ENCODE assay signal across 20 cellular contexts in the genomic region with DNA sequence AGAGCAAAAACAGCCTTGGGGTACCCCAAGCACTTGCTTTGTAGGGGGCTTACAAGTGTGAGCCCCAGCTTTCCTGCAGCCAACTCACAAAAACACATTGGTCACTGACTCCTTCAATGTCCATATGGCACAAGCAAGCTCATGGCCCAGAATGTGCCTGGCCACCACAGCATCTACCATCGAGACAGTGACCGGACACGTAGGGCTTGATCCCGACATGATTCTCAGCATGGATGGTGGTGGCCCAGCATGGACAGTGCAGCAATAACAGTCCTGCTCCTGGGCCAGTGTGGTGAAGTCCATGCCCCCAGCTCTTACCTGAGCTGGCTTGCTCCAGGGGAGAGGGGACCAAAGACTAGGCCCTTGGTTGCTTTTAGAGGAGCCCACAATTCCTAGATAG. TPM values are rescaled to one million over a fixed set of nuclear protein-coding genes. Genes with fewer than 3 reads are reported as not detected.
DNase-seq lines count a peak whose midpoint lies in the region; ATAC-seq, FAIRE-seq and TF ChIP-seq lines count a peak whose summit lies in the region.
"Had no signal": no experiment of that assay in that cellular context is flagged by ENCODE, and none has a peak within 500 bp of the region (broad histone marks: within the 10 kb centered on the region; RNA-seq: fewer than 3 reads in every experiment).

No MANE protein-coding gene starts in this region.

- H3K27me3 Mint-ChIP-seq in glutamatergic neuron (ENCODE audit: unreplicated experiment) = peaks cover 3% of the 10 kb centered on the region
- H3K27me3 Mint-ChIP-seq: B cell; CD4-positive, alpha-beta memory T cell had no signal

- dilution Hi-C loops in IMR-90 (cut with HindIII; ENCODE audit: low sequenced_read_pairs, unreplicated experiment) = no loop called here

- H3K27ac Mint-ChIP-seq in glutamatergic neuron (ENCODE audit: unreplicated experiment) = no peak overlapping the region
- H3K27ac Mint-ChIP-seq: B cell had no signal

- TF ChIP-seq RAD21 in IMR-90 (IDR thresholded peaks at IDR 0.05; ENCODE audit: low read length) = no peak
- no peak for TF ChIP-seq RAD21 in K562 (CRISPR knock-in tag; conservative IDR thresholded peaks at IDR 0.05 in 1 of 2, IDR thresholded peaks at IDR 0.05 in 1 of 2)

- in situ Hi-C loops in IMR-90 (cut with MboI; ENCODE audit: low sequenced_read_pairs) = no loop called here
- in situ Hi-C loops in K562 (cut with MboI) = no loop called here

- no peak for DNase-seq in IMR-90
- no peak for DNase-seq in K562 (ENCODE audit: extremely low read depth in 1 of 4, low spot score in 3 of 4)
- peak in 2 of 3 donors; percentile 12 to 19 for DNase-seq in mucosa of descending colon
- no peak for DNase-seq in glutamatergic neuron
- DNase-seq in aorta = no peak
- no peak for DNase-seq in putamen (ENCODE audit: low spot score)
- DNase-seq: CD4-positive, alpha-beta memory T cell; COR-L47; DMS153; DMS79 treated with DMSO at 0.1 percent for 48 hours; EL had no signal

- H2BK5ac ChIP-seq in IMR-90 (ENCODE audit: low read depth, low read length, poor library complexity, severe bottlenecking) = no peak overlapping the region

- peaks cover 23 to 32% of the 10 kb centered on the region in 2 experiments for H3K79me1 ChIP-seq in IMR-90 (ENCODE audit: low read depth in 1 of 2, low read length in 2 of 2)

- no peak overlapping the region for H3K56ac ChIP-seq in IMR-90 (ENCODE audit: extremely low read depth, insufficient read depth, low read length)

- CTCF ChIA-PET in IMR-90 (lab: Yijun Ruan, JAX) = no interaction called here
- CTCF ChIA-PET in K562 (lab: Yijun Ruan, JAX; ENCODE audit: low intra/inter-chr PET ratio) = no interaction called here

- H3K9me1 ChIP-seq in IMR-90 (ENCODE audit: insufficient read depth, low read length) = peaks cover 12% of the 10 kb centered on the region; the same call in 1 of the 2 replicates
- H3K9me1 ChIP-seq in K562 (ENCODE audit: control insufficient read depth, insufficient read depth, low read length) = no peaks in the 10 kb centered on the region

- H3K36me3 ChIP-seq in BLaER1 = peaks cover 99% of the 10 kb centered on the region
- peaks cover 59% of the 10 kb centered on the region for H3K36me3 ChIP-seq in IMR-90 (ENCODE audit: control insufficient read depth, insufficient read depth, low read length)
- peaks cover 81% of the 10 kb centered on the region for H3K36me3 ChIP-seq in K562 (ENCODE audit: control insufficient read depth, insufficient read depth, low read length)
- H3K36me3 ChIP-seq in mucosa of descending colon (ENCODE audit: low read depth) = peaks cover 6% of the 10 kb centered on the region
- H3K36me3 ChIP-seq in aorta (ENCODE audit: control insufficient read depth in 1 of 2, insufficient read depth in 2 of 2, low read length in 1 of 2) = peaks cover 3 to 14% of the 10 kb centered on the region in 2 donors

- H3K4me1 ChIP-seq in BLaER1 (peaks cover 30% of the 10 kb centered on the region), IMR-90 (ENCODE audit: control insufficient read depth, insufficient read depth, low read length) (peaks cover 4% of the 10 kb centered on the region; the same call in 1 of the 2 replicates), K562 (replicated peaks in 1 of 2; ENCODE audit: control insufficient read depth in 2 of 2, insufficient read depth in 2 of 2, low read length in 2 of 2) (peaks cover 4 to 10% of the 10 kb centered on the region in 2 experiments; a peak in 4 of 5 replicates), mucosa of descending colon (ENCODE audit: low read depth) (peaks cover 5% of the 10 kb centered on the region), aorta (ENCODE audit: control insufficient read depth in 1 of 2, insufficient read depth in 2 of 2, low read length in 2 of 2) (peaks cover 0 to 4% of the 10 kb centered on the region in 2 donors)

- ATAC-seq in IMR-90 (ENCODE audit: low read depth) = no peak
- ATAC-seq in K562 = no peak
- no peak for ATAC-seq in mucosa of descending colon
- no peak for ATAC-seq in aorta (ENCODE audit: low FRiP score)

- H3K79me2 ChIP-seq in K562 (ENCODE audit: control insufficient read depth, insufficient read depth, low read length) = peaks cover 14% of the 10 kb centered on the region

- no peak overlapping the region for H3K23ac ChIP-seq in IMR-90 (ENCODE audit: low read depth, low read length)

- no peak overlapping the region for H2BK120ac ChIP-seq in IMR-90 (ENCODE audit: low read depth, low read length)

- H2BK15ac ChIP-seq in IMR-90 (ENCODE audit: low read depth, low read length) = no peak overlapping the region

- intact Hi-C loops in IMR-90 (cut with micrococcal nuclease) = no loop called here
- intact Hi-C loops in K562 (cut with micrococcal nuclease) = no loop called here
- intact Hi-C loops in mucosa of descending colon (cut with DNase I, micrococcal nuclease) = no loop called here
- intact Hi-C loops in aorta (cut with DNase I) = no loop called here

- no peak overlapping the region for H3K4ac ChIP-seq in IMR-90 (ENCODE audit: low read depth, low read length)

- POLR2A ChIA-PET in IMR-90 (lab: Charles Lee; ENCODE audit: unreplicated experiment) = no interaction called here
- POLR2A ChIA-PET in K562 (lab: Yijun Ruan, JAX) = interaction anchor here (0.6 to 1.0 kb wide), 2 partner anchors 14 to 49 kb away, joined by 3 to 6 read pairs; partner anchors contain the start of gene RCCD1

- no peak overlapping the region for H2BK20ac ChIP-seq in IMR-90 (ENCODE audit: low read depth, low read length)

- H3K4me3 ChIP-seq in BLaER1 = no peak overlapping the region
- no peak overlapping the region for H3K4me3 ChIP-seq in IMR-90 (ENCODE audit: insufficient read depth, low read depth, low read length)
- no peak overlapping the region for H3K4me3 ChIP-seq in K562
- H3K4me3 ChIP-seq in mucosa of descending colon = no peak overlapping the region
- H3K4me3 ChIP-seq in aorta (ENCODE audit: low read length in 2 of 2) = no peak overlapping the region
- H3K4me3 ChIP-seq: HAP-1 had no signal

- TF ChIP-seq EP300 in K562 (IDR thresholded peaks at IDR 0.05; ENCODE audit: low read length) = no peak

- no peak overlapping the region for H4K5ac ChIP-seq in IMR-90 (ENCODE audit: low read depth, low read length)

- no peak overlapping the region for H3K18ac ChIP-seq in IMR-90 (ENCODE audit: low read depth, low read length)

- H3K27ac ChIP-seq in BLaER1 (no peak overlapping the region), IMR-90 (ENCODE audit: insufficient read depth, low read length) (no peak overlapping the region), K562 (ENCODE audit: extremely low read depth, low read depth, low read length) (no peak overlapping the region), aorta (ENCODE audit: low read depth in 1 of 2, low read length in 2 of 2) (no peak overlapping the region)
- H3K27ac ChIP-seq: C4-2B had no signal

- H2AK9ac ChIP-seq in IMR-90 (replicated peaks; ENCODE audit: low read depth, low read length, poor library complexity) = no peak overlapping the region

- H3K36me3 Mint-ChIP-seq in glutamatergic neuron (ENCODE audit: unreplicated experiment) = no peaks in the 10 kb centered on the region

- H4K91ac ChIP-seq in IMR-90 (ENCODE audit: insufficient read depth, low read depth, low read length) = no peak overlapping the region

- no peaks in the 10 kb centered on the region for H3K9me3 Mint-ChIP-seq in glutamatergic neuron (ENCODE audit: unreplicated experiment)

- H3K4me2 ChIP-seq in BLaER1 = no peak overlapping the region
- H3K4me2 ChIP-seq in IMR-90 (ENCODE audit: low read depth, low read length) = no peak overlapping the region
- no peak overlapping the region for H3K4me2 ChIP-seq in K562 (ENCODE audit: insufficient read depth, low read length)

- no peak overlapping the region for H2AK5ac ChIP-seq in IMR-90 (ENCODE audit: low read depth, low read length)

- no peak for FAIRE-seq in K562 (lab: Jason Lieb, UNC)
- FAIRE-seq: A204.1, D721Med, G401.6, GM12892, H1 had no signal

- H3K4me3 Mint-ChIP-seq in glutamatergic neuron (ENCODE audit: unreplicated experiment) = no peak overlapping the region
- H3K4me3 Mint-ChIP-seq: B cell; CD4-positive, alpha-beta memory T cell had no signal

- H3K14ac ChIP-seq in IMR-90 (replicated peaks; ENCODE audit: low read depth, low read length) = no peak overlapping the region

- peaks cover 5% of the 10 kb centered on the region for H3K4me1 Mint-ChIP-seq in glutamatergic neuron (ENCODE audit: low read depth, unreplicated experiment)

- no peaks in the 10 kb centered on the region for H3K9me3 ChIP-seq in BLaER1
- H3K9me3 ChIP-seq in IMR-90 (ENCODE audit: control insufficient read depth, insufficient read depth, low read length) = no peaks in the 10 kb centered on the region
- no peaks in the 10 kb centered on the region for H3K9me3 ChIP-seq in K562 (replicated peaks; ENCODE audit: control insufficient read depth, insufficient read depth, low read depth, low read length)
- no peaks in the 10 kb centered on the region for H3K9me3 ChIP-seq in mucosa of descending colon
- no peaks in the 10 kb centered on the region for H3K9me3 ChIP-seq in aorta (ENCODE audit: control insufficient read depth, low read length)
- H3K9me3 ChIP-seq: HAP-1 had no signal

- H3K9ac ChIP-seq in BLaER1 (0 out of 2 replicates have a peak overlapping the region, but pooled peaks have one; percentile 12), IMR-90 (ENCODE audit: low read depth, low read length) (no peak overlapping the region), K562 (ENCODE audit: insufficient read depth in 1 of 2, low read depth in 2 of 2, low read length in 2 of 2) (peak overlapping the region in 1 of 2 experiments; percentile 79; a peak in 2 of 4 replicates)

- BruUV-seq in IMR-90 (replicated peaks; lab: Mats Ljungman, UMichigan) (no TSS peak), K562 (replicated peaks; lab: Mats Ljungman, UMichigan) (TSS peak; percentile 15)

- H4K20me1 ChIP-seq in BLaER1 (peaks cover 14% of the 10 kb centered on the region), IMR-90 (ENCODE audit: insufficient read depth, low read length) (peaks cover 3% of the 10 kb centered on the region; the same call in 1 of the 2 replicates), K562 (replicated peaks; ENCODE audit: control insufficient read depth, insufficient read depth, low read length) (no peaks in the 10 kb centered on the region)

- H2AFZ ChIP-seq in IMR-90 (replicated peaks; ENCODE audit: low read length, poor library complexity) = peak overlapping the region; percentile 41
- no peak overlapping the region for H2AFZ ChIP-seq in K562 (ENCODE audit: low read depth, low read length)

- WGBS in IMR-90 (ENCODE audit: extremely low coverage in 2 of 2, insufficient read length in 1 of 2), 2 experiments = 96% methylated on average over 4 of the region's 4 CpGs; no CpG with 5 or more reads in 1 of the 2 experiments
- 93% methylated on average over 4 of the region's 4 CpGs for WGBS in K562 (ENCODE audit: insufficient coverage, low coverage, missing lambda C conversion rate)
- WGBS in aorta, 2 donors = 97 to 99% methylated on average over 4 of the region's 4 CpGs

- TF ChIP-seq CTCF in IMR-90 (conservative IDR thresholded peaks at IDR 0.05; ENCODE audit: low read depth, low read length) (no peak), K562 (IDR thresholded peaks at IDR 0.05 in 2 of 3, conservative IDR thresholded peaks at IDR 0.05 in 1 of 3; ENCODE audit: insufficient read depth in 2 of 3, low read depth in 1 of 3, low read length in 3 of 3) (no peak), mucosa of descending colon (IDR thresholded peaks at IDR 0.05) (no peak), glutamatergic neuron (IDR thresholded peaks at IDR 0.05; ENCODE audit: partially characterized antibody, unreplicated experiment) (no peak)

- H3K27me3 ChIP-seq in BLaER1 = no peaks in the 10 kb centered on the region
- H3K27me3 ChIP-seq in IMR-90 (ENCODE audit: control insufficient read depth, insufficient read depth, low read length) = no peaks in the 10 kb centered on the region
- no peaks in the 10 kb centered on the region for H3K27me3 ChIP-seq in K562 (ENCODE audit: control insufficient read depth in 2 of 2, insufficient read depth in 2 of 2, low read length in 2 of 2)
- H3K27me3 ChIP-seq in aorta (ENCODE audit: control insufficient read depth in 1 of 2, insufficient read depth in 2 of 2, low read length in 1 of 2) = no peaks in the 10 kb centered on the region

- H4K8ac ChIP-seq in IMR-90 (ENCODE audit: low read depth in 2 of 2, low read length in 2 of 2) = no peak overlapping the region

- no peak for TF ChIP-seq POLR2A in IMR-90 (IDR thresholded peaks at IDR 0.05; ENCODE audit: low read depth, low read length)
- no peak for TF ChIP-seq POLR2A in K562 (conservative IDR thresholded peaks at IDR 0.05)

RNA-seq across cellular contexts. Expression of gene UNC45A, which starts 6.0 kb away (rescaled TPM):
- 85.3 and 100 TPM in 2 replicates for total RNA-seq in IMR-90 (2012; rRNA removed)
- polyA plus RNA-seq in IMR-90 (2012; rRNA removed) = 68.9 and 77.5 TPM in 2 replicates
- 58.6 and 77.5 TPM in 2 replicates for polyA plus RNA-seq in IMR-90 (2012; cell fraction: cytosol; rRNA removed)
- 120 and 174 TPM in 2 replicates for polyA plus RNA-seq in IMR-90 (2012; cell fraction: nucleus; rRNA removed; ENCODE audit: low replicate concordance)
- 131 and 331 TPM in 2 replicates for total RNA-seq in K562 (2011; cell fraction: chromatin; rRNA removed; ENCODE audit: low replicate concordance)
- total RNA-seq in K562 (2011; cell fraction: nucleolus; rRNA removed) = 205 and 228 TPM in 2 replicates
- total RNA-seq in K562 (2011; cell fraction: nucleoplasm; rRNA removed) = 113 and 152 TPM in 2 replicates
- total RNA-seq in K562 (2014; rRNA removed) = 59.8 and 65.2 TPM in 2 replicates
- total RNA-seq in K562 (2014; rRNA removed; fragmentation: Illumina TruSeq; extraction: Trizol) = 19.2 and 22.6 TPM in 2 replicates
- total RNA-seq in K562 (2015; rRNA removed; fragmentation: Illumina TruSeq; extraction: Trizol) = 47.7 and 52.5 TPM in 2 replicates
- total RNA-seq in K562 (2021) = 79.0 and 79.3 TPM in 2 replicates
- 43.7 and 56.7 TPM in 2 replicates for polyA plus RNA-seq in K562 (2011; rRNA removed)
- polyA plus RNA-seq in K562 (2011; cell fraction: cytosol; rRNA removed) = 46.7 and 62.9 TPM in 2 replicates
- polyA plus RNA-seq in K562 (2011; cell fraction: nucleus; rRNA removed) = 163 and 164 TPM in 2 replicates
- 75.1 and 75.7 TPM in 2 replicates for polyA plus RNA-seq in K562 (2012)
- 35.7 and 46.7 TPM in 2 replicates for polyA plus RNA-seq in K562 (2014; fragmentation: Illumina TruSeq; extraction: Trizol)
- 10 to 100 TPM; 22.4 to 23.1 TPM for polyA plus RNA-seq in K562 (2014; fragmentation: Nextera tagmentation; extraction: Ambion mirVana)
- polyA plus RNA-seq in K562 (2014; rRNA removed) = 54.5 and 55.5 TPM in 2 replicates
- 51.9 and 58.7 TPM in 2 replicates for polyA minus RNA-seq in K562 (2011; rRNA and poly(A)+ RNA removed)
- 50.4 and 51.9 TPM in 2 replicates for polyA minus RNA-seq in K562 (2011; cell fraction: cytosol; rRNA and poly(A)+ RNA removed)
- polyA minus RNA-seq in K562 (2011; cell fraction: nucleus; rRNA and poly(A)+ RNA removed) = 51.0 and 77.4 TPM in 2 replicates
- 10 to 100 TPM; 43.9 to 92.5 (median 54.8) TPM for total RNA-seq in mucosa of descending colon
- total RNA-seq in glutamatergic neuron (ENCODE audit: unreplicated experiment) = 65.1 TPM
- total RNA-seq in aorta = 10 to 100 TPM; 65.5 to 90.1 TPM
- polyA plus RNA-seq in aorta = 10 to 100 TPM; 34.6 to 96.7 TPM

RNA-seq across cellular contexts. Expression of gene HDDC3, which starts 8.7 kb away (rescaled TPM):
- total RNA-seq in IMR-90 (2012; rRNA removed) (7.2 and 7.9 TPM in 2 replicates), K562 (2014; rRNA removed) (54.1 and 64.9 TPM in 2 replicates), K562 (2014; rRNA removed; fragmentation: Illumina TruSeq; extraction: Trizol) (28.2 and 33.0 TPM in 2 replicates), K562 (2015; rRNA removed; fragmentation: Illumina TruSeq; extraction: Trizol) (36.6 and 36.9 TPM in 2 replicates), K562 (2021) (42.6 and 43.0 TPM in 2 replicates), mucosa of descending colon (10 to 100 TPM; 10.7 to 23.4 (median 15.4) TPM), glutamatergic neuron (ENCODE audit: unreplicated experiment) (10.7 TPM), aorta (1 to 10 TPM; 7.3 to 7.7 TPM)
- polyA plus RNA-seq in IMR-90 (2012; rRNA removed) (10.7 and 10.8 TPM in 2 replicates), K562 (2011; rRNA removed) (30.8 and 33.4 TPM in 2 replicates), K562 (2014; fragmentation: Illumina TruSeq; extraction: Trizol) (51.7 and 54.2 TPM in 2 replicates), K562 (2014; fragmentation: Nextera tagmentation; extraction: Ambion mirVana) (10 to 100 TPM; 14.9 to 21.3 TPM), K562 (2014; rRNA removed) (55.8 and 65.8 TPM in 2 replicates), aorta (10 to 100 TPM in 1 of 2 donors, 1 to 10 TPM in 1; 6.5 to 15.3 TPM)
- 13.8 and 14.7 TPM in 2 replicates for polyA plus RNA-seq in IMR-90 (2012; cell fraction: cytosol; rRNA removed)
- polyA plus RNA-seq in IMR-90 (2012; cell fraction: nucleus; rRNA removed; ENCODE audit: low replicate concordance) = 11.7 and 12.4 TPM in 2 replicates
- total RNA-seq in K562 (2011; cell fraction: chromatin; rRNA removed; ENCODE audit: low replicate concordance) = 27.3 and 60.3 TPM in 2 replicates
- total RNA-seq in K562 (2011; cell fraction: nucleolus; rRNA removed) = 59.5 and 62.4 TPM in 2 replicates
- 46.9 and 47.9 TPM in 2 replicates for total RNA-seq in K562 (2011; cell fraction: nucleoplasm; rRNA removed)
- 37.1 and 49.7 TPM in 2 replicates for polyA plus RNA-seq in K562 (2011; cell fraction: cytosol; rRNA removed)
- polyA plus RNA-seq in K562 (2011; cell fraction: nucleus; rRNA removed) = 37.0 and 41.5 TPM in 2 replicates
- polyA plus RNA-seq in K562 (2012) = 29.7 and 31.4 TPM in 2 replicates
- polyA minus RNA-seq in K562 (2011; rRNA and poly(A)+ RNA removed) = 21.5 and 26.2 TPM in 2 replicates
- 10.3 and 15.1 TPM in 2 replicates for polyA minus RNA-seq in K562 (2011; cell fraction: cytosol; rRNA and poly(A)+ RNA removed)
- 28.9 and 44.4 TPM in 2 replicates for polyA minus RNA-seq in K562 (2011; cell fraction: nucleus; rRNA and poly(A)+ RNA removed)

RNA-seq across cellular contexts. Expression of gene RCCD1, which starts 13.6 kb away (rescaled TPM):
- total RNA-seq in IMR-90 (2012; rRNA removed) = 3.9 and 4.4 TPM in 2 replicates
- 9.9 TPM in 2 replicates for polyA plus RNA-seq in IMR-90 (2012; rRNA removed)
- polyA plus RNA-seq in IMR-90 (2012; cell fraction: cytosol; rRNA removed) = 10.6 and 11.0 TPM in 2 replicates
- 36.7 and 43.3 TPM in 2 replicates for polyA plus RNA-seq in IMR-90 (2012; cell fraction: nucleus; rRNA removed; ENCODE audit: low replicate concordance)
- total RNA-seq in K562 (2011; cell fraction: chromatin; rRNA removed; ENCODE audit: low replicate concordance) = 100 and 115 TPM in 2 replicates
- 74.7 and 75.5 TPM in 2 replicates for total RNA-seq in K562 (2011; cell fraction: nucleolus; rRNA removed)
- 86.9 and 97.7 TPM in 2 replicates for total RNA-seq in K562 (2011; cell fraction: nucleoplasm; rRNA removed)
- total RNA-seq in K562 (2014; rRNA removed) = 38.1 and 41.2 TPM in 2 replicates
- total RNA-seq in K562 (2014; rRNA removed; fragmentation: Illumina TruSeq; extraction: Trizol) = 17.0 and 18.0 TPM in 2 replicates
- 16.7 and 23.7 TPM in 2 replicates for total RNA-seq in K562 (2015; rRNA removed; fragmentation: Illumina TruSeq; extraction: Trizol)
- 44.0 and 45.9 TPM in 2 replicates for total RNA-seq in K562 (2021)
- 28.5 and 39.6 TPM in 2 replicates for polyA plus RNA-seq in K562 (2011; rRNA removed)
- polyA plus RNA-seq in K562 (2011; cell fraction: cytosol; rRNA removed) = 17.6 and 22.6 TPM in 2 replicates
- 232 and 244 TPM in 2 replicates for polyA plus RNA-seq in K562 (2011; cell fraction: nucleus; rRNA removed)
- polyA plus RNA-seq in K562 (2012) = 41.3 and 51.9 TPM in 2 replicates
- 22.3 and 24.7 TPM in 2 replicates for polyA plus RNA-seq in K562 (2014; fragmentation: Illumina TruSeq; extraction: Trizol)
- polyA plus RNA-seq in K562 (2014; fragmentation: Nextera tagmentation; extraction: Ambion mirVana) = 10 to 100 TPM; 11.1 to 12.2 TPM
- 45.2 and 51.4 TPM in 2 replicates for polyA plus RNA-seq in K562 (2014; rRNA removed)
- 10.3 and 13.1 TPM in 2 replicates for polyA minus RNA-seq in K562 (2011; rRNA and poly(A)+ RNA removed)
- polyA minus RNA-seq in K562 (2011; cell fraction: cytosol; rRNA and poly(A)+ RNA removed) = 9.4 and 12.6 TPM in 2 replicates
- polyA minus RNA-seq in K562 (2011; cell fraction: nucleus; rRNA and poly(A)+ RNA removed) = 25.3 and 29.9 TPM in 2 replicates
- total RNA-seq in mucosa of descending colon = 10 to 100 TPM; 18.5 to 21.5 (median 20.7) TPM
- 11.5 TPM for total RNA-seq in glutamatergic neuron (ENCODE audit: unreplicated experiment)
- 10 to 100 TPM in 1 of 2 donors, 1 to 10 TPM in 1; 5.9 to 12.3 TPM for total RNA-seq in aorta
- polyA plus RNA-seq in aorta = 1 to 10 TPM; 3.9 to 8.2 TPM

RNA-seq across cellular contexts. Expression of gene MAN2A2, which starts 37.9 kb away (rescaled TPM):
- 3.4 and 6.1 TPM in 2 replicates for total RNA-seq in IMR-90 (2012; rRNA removed)
- polyA plus RNA-seq in IMR-90 (2012; rRNA removed) = 52.5 and 55.5 TPM in 2 replicates
- polyA plus RNA-seq in IMR-90 (2012; cell fraction: cytosol; rRNA removed) = 22.5 and 26.8 TPM in 2 replicates
- 104 and 294 TPM in 2 replicates for polyA plus RNA-seq in IMR-90 (2012; cell fraction: nucleus; rRNA removed; ENCODE audit: low replicate concordance)
- total RNA-seq in K562 (2011; cell fraction: chromatin; rRNA removed; ENCODE audit: low replicate concordance) = 447 and 1,128 TPM in 2 replicates
- total RNA-seq in K562 (2011; cell fraction: nucleolus; rRNA removed) = 692 and 704 TPM in 2 replicates
- 460 and 506 TPM in 2 replicates for total RNA-seq in K562 (2011; cell fraction: nucleoplasm; rRNA removed)
- 35.0 and 53.7 TPM in 2 replicates for total RNA-seq in K562 (2014; rRNA removed)
- total RNA-seq in K562 (2014; rRNA removed; fragmentation: Illumina TruSeq; extraction: Trizol) = 20.6 and 25.0 TPM in 2 replicates
- 43.3 and 43.4 TPM in 2 replicates for total RNA-seq in K562 (2015; rRNA removed; fragmentation: Illumina TruSeq; extraction: Trizol)
- total RNA-seq in K562 (2021) = 116 and 151 TPM in 2 replicates
- polyA plus RNA-seq in K562 (2011; rRNA removed) = 71.7 and 195 TPM in 2 replicates
- polyA plus RNA-seq in K562 (2011; cell fraction: cytosol; rRNA removed) = 119 and 133 TPM in 2 replicates
- polyA plus RNA-seq in K562 (2011; cell fraction: nucleus; rRNA removed) = 1,870 and 1,995 TPM in 2 replicates
- 92.0 and 210 TPM in 2 replicates for polyA plus RNA-seq in K562 (2012)
- 130 and 131 TPM in 2 replicates for polyA plus RNA-seq in K562 (2014; fragmentation: Illumina TruSeq; extraction: Trizol)
- 10 to 100 TPM in 1 of 2 experiments, 1 to 10 TPM in 1; 7.3 to 13.7 TPM for polyA plus RNA-seq in K562 (2014; fragmentation: Nextera tagmentation; extraction: Ambion mirVana)
- 114 and 121 TPM in 2 replicates for polyA plus RNA-seq in K562 (2014; rRNA removed)
- polyA minus RNA-seq in K562 (2011; rRNA and poly(A)+ RNA removed) = 30.7 and 41.4 TPM in 2 replicates
- 71.5 and 84.4 TPM in 2 replicates for polyA minus RNA-seq in K562 (2011; cell fraction: cytosol; rRNA and poly(A)+ RNA removed)
- 264 and 379 TPM in 2 replicates for polyA minus RNA-seq in K562 (2011; cell fraction: nucleus; rRNA and poly(A)+ RNA removed)
- 10 to 100 TPM; 50.9 to 75.8 (median 75.3) TPM for total RNA-seq in mucosa of descending colon
- 81.8 TPM for total RNA-seq in glutamatergic neuron (ENCODE audit: unreplicated experiment)
- 10 to 100 TPM; 56.7 to 82.4 TPM for total RNA-seq in aorta
- polyA plus RNA-seq in aorta = 10 to 100 TPM; 19.2 to 49.2 TPM

RNA-seq across cellular contexts. Expression of gene PRC1, which starts 53.3 kb away (rescaled TPM):
- total RNA-seq in IMR-90 (2012; rRNA removed) (148 and 208 TPM in 2 replicates), K562 (2014; rRNA removed) (226 and 263 TPM in 2 replicates), K562 (2014; rRNA removed; fragmentation: Illumina TruSeq; extraction: Trizol) (201 and 210 TPM in 2 replicates), K562 (2015; rRNA removed; fragmentation: Illumina TruSeq; extraction: Trizol) (223 and 228 TPM in 2 replicates), K562 (2021) (150 and 181 TPM in 2 replicates), mucosa of descending colon (10 to 100 TPM; 10.9 to 41.0 (median 12.3) TPM), glutamatergic neuron (ENCODE audit: unreplicated experiment) (42.5 TPM), aorta (1 to 10 TPM; 7.7 to 8.1 TPM)
- polyA plus RNA-seq in IMR-90 (2012; rRNA removed) (131 and 132 TPM in 2 replicates), K562 (2011; rRNA removed) (391 and 460 TPM in 2 replicates), K562 (2014; fragmentation: Illumina TruSeq; extraction: Trizol) (248 and 284 TPM in 2 replicates), K562 (2014; fragmentation: Nextera tagmentation; extraction: Ambion mirVana) (100 to 1,000 TPM; 156 to 240 TPM), K562 (2014; rRNA removed) (256 and 264 TPM in 2 replicates), aorta (1 to 10 TPM; 3.5 to 6.0 TPM)
- 52.1 and 66.7 TPM in 2 replicates for polyA plus RNA-seq in IMR-90 (2012; cell fraction: cytosol; rRNA removed)
- polyA plus RNA-seq in IMR-90 (2012; cell fraction: nucleus; rRNA removed; ENCODE audit: low replicate concordance) = 96.3 and 151 TPM in 2 replicates
- total RNA-seq in K562 (2011; cell fraction: chromatin; rRNA removed; ENCODE audit: low replicate concordance) = 402 and 749 TPM in 2 replicates
- total RNA-seq in K562 (2011; cell fraction: nucleolus; rRNA removed) = 233 and 300 TPM in 2 replicates
- total RNA-seq in K562 (2011; cell fraction: nucleoplasm; rRNA removed) = 292 and 338 TPM in 2 replicates
- polyA plus RNA-seq in K562 (2011; cell fraction: cytosol; rRNA removed) = 329 and 446 TPM in 2 replicates
- polyA plus RNA-seq in K562 (2011; cell fraction: nucleus; rRNA removed) = 1,023 and 1,561 TPM in 2 replicates
- 176 and 186 TPM in 2 replicates for polyA plus RNA-seq in K562 (2012)
- 342 and 344 TPM in 2 replicates for polyA minus RNA-seq in K562 (2011; rRNA and poly(A)+ RNA removed)
- 145 and 166 TPM in 2 replicates for polyA minus RNA-seq in K562 (2011; cell fraction: cytosol; rRNA and poly(A)+ RNA removed)
- 175 and 402 TPM in 2 replicates for polyA minus RNA-seq in K562 (2011; cell fraction: nucleus; rRNA and poly(A)+ RNA removed)

Comparison
In these comparisons a context has a peak if more than half of its experiments do, and no peak if none do; other contexts are left out.
1. DNase-seq: peak in mucosa of descending colon (2 of 3); none in IMR-90 (single experiment), K562 (0 of 4), glutamatergic neuron (single experiment), aorta (0 of 2) and putamen (single experiment).